28 cellular contexts compared by ENCODE assay signal in the genomic region with DNA sequence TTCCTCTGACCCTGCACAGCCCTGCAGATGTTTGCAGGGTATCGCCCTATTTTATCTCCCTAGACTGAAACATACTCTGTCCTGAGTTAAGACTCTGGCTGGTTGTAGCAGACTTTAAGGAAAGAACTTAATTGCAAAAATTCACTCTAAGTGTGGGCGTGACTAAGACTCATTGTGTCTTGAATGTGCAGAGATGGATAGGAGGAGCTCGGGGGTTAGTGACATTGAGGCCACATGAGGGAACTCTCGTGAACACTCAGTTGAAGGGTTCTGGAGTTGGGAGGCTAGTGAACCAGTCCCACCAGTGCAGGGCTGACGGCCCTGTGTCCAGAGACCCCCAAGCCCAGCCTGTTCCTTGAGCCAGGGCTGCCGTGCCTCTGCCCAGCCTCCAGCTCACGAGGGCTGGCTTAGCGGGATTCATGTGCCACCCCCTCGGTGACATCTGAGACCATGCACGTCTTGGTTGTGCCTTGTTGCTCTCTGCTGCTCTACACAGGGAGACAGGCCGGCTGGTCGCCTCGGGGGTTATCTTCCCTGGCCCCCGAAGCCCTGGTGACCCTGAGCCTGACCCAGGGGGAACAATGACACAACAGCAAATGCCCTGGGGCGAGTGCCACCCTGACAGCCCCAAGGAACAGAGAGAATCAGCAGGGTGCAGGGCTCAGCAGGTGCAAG. TPM values are rescaled to one million over a fixed set of nuclear protein-coding genes. Genes with fewer than 3 reads are reported as not detected.
"Had no signal": no experiment of that assay in that cellular context is flagged by ENCODE, and none has a peak within 500 bp of the region (broad histone marks: within the 10 kb centered on the region; RNA-seq: fewer than 3 reads in every experiment).

No MANE protein-coding gene starts in this region.

- H3K27ac ChIP-seq: ascending aorta, cardiac muscle cell, KMS-11, Peyer's patch, SJSA1 had no signal

- H3K36me3 ChIP-seq: ascending aorta, cardiac muscle cell, Peyer's patch, SJSA1 had no signal

- H3K9ac ChIP-seq: KMS-11, SK-N-SH had no signal

- H3K4me1 ChIP-seq: ascending aorta, Peyer's patch had no signal

- H3K27me3 ChIP-seq: ascending aorta, Peyer's patch, SJSA1 had no signal

- H3K9me3 ChIP-seq: ascending aorta, Peyer's patch, SJSA1, SK-N-SH had no signal

- FAIRE-seq: TTC549 had no signal

- H3K4me2 ChIP-seq: KMS-11, SK-N-SH had no signal

- DNase-seq: activated CD4-positive, alpha-beta T cell treated with anti-CD3 and anti-CD28 coated beads, Interleukin-2, amount 10 ng/mL, durations not matched to agents 24 days and 14 days; activated CD4-positive, alpha-beta T cell treated with anti-CD3 and anti-CD28 coated beads, Interleukin-2, amount 50 U/mL, for 4 hours; activated CD8-positive, alpha-beta T cell treated with anti-CD3 and anti-CD28 coated beads for 36 hours; activated gamma-delta T cell; activated naive CD4-positive, alpha-beta T cell treated with Interleukin-2 at 50 U/mL for 16 hours; activated naive CD8-positive, alpha-beta T cell treated with anti-CD3 and anti-CD28 coated beads, Interleukin-2, amount 10 ng/mL, durations not matched to agents 7 days and 5 days; activated T-cell treated with anti-CD3 and anti-CD28 coated beads, Interleukin-2, amount 50 U/mL, for 24 hours; amygdala; NCI-H1092; NCI-H1436 treated with DMSO at 0.1 percent for 48 hours; NCI-H1694 treated with DMSO at 0.1 percent for 48 hours; NCI-H2029; NCI-H345; NCI-H526; NCI-H748 treated with DMSO at 0.1 percent for 48 hours; NK-92 treated with Interleukin-12 subunit alpha and Interleukin-12 subunit beta, amount 100 ng/mL, for 24 hours; PC-3; Peyer's patch; RPMI8226; SHP77 treated with DMSO at 0.1 percent for 48 hours; SK-N-SH had no signal

- H3K4me3 ChIP-seq: ascending aorta, cardiac muscle cell, Peyer's patch, SJSA1 had no signal

RNA-seq across cellular contexts. Expression of a gene that starts 11.4 kb away (rescaled TPM):
- total RNA-seq: activated CD4-positive, alpha-beta T cell treated with anti-CD3 and anti-CD28 coated beads, Interleukin-2, amount 10 ng/mL, durations not matched to agents 24 days and 14 days; activated CD8-positive, alpha-beta memory T cell treated with anti-CD3 and anti-CD28 coated beads for 36 hours; activated CD8-positive, alpha-beta T cell treated with anti-CD3 and anti-CD28 coated beads for 36 hours; ascending aorta had no signal
- polyA plus RNA-seq: SK-N-SH had no signal

RNA-seq across cellular contexts. Expression of a gene that starts 25.8 kb away (rescaled TPM):
- total RNA-seq: activated CD4-positive, alpha-beta T cell treated with anti-CD3 and anti-CD28 coated beads, Interleukin-2, amount 10 ng/mL, durations not matched to agents 24 days and 14 days; activated CD8-positive, alpha-beta T cell treated with anti-CD3 and anti-CD28 coated beads for 36 hours; activated naive CD8-positive, alpha-beta T cell treated with anti-CD3 and anti-CD28 coated beads, Interleukin-2, amount 10 ng/mL, durations not matched to agents 7 days and 5 days; activated T-helper 2 cell treated with anti-CD3 and anti-CD28 coated beads, Interferon-gamma antibody, Interleukin-2, Interleukin-4, amounts not matched to agents 10 μg/mL and 5 μg/mL and 100 μg/mL, durations not matched to agents 14 hours and 24 hours and 36 hours had no signal

RNA-seq across cellular contexts. Expression of a gene that starts 34.8 kb away (rescaled TPM):
- total RNA-seq: activated naive CD8-positive, alpha-beta T cell treated with anti-CD3 and anti-CD28 coated beads, Interleukin-2, amount 10 ng/mL, durations not matched to agents 7 days and 5 days had no signal
